21 cellular contexts compared by ENCODE assay signal in the genomic region with DNA sequence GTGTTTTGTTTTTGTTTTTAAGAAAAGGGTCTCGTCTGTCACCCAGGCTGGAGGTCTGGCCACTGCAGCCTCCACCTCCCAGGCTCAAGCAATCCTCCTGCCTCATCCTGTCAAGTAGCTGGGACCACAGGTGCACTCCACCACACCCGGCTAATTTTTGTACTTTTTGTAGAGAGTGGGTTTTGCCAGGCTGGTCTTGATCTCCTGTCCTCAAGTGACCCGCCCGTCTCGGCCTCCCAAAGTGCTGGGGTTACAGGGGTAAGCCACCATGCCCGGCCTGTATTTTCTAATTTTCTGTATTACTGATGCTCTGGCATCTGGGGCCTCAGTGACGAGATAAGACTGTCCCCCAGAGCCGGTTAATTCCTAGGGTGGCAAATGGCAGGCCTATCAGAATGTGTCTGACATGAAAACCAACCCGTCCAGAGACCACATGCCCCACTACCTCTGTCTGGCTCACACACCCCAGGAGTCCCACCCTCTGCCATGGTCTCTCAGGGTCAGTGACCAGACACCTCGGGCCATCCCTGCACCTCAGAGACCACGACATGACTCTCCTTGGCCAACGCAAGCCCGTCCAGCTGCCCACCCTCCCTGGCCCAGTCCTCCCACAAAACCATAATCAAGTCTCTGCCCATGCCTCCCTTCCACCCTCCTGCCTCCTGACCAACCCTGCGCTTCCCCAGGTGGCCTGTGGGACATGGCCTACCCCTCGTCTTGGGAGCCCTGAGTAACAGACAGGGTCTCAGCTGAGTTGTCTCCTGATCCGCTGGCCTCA. TPM values are rescaled to one million over a fixed set of nuclear protein-coding genes. Genes with fewer than 3 reads are reported as not detected.
DNase-seq lines count a peak whose midpoint lies in the region; ATAC-seq and TF ChIP-seq lines count a peak whose summit lies in the region.
"Had no signal": no experiment of that assay in that cellular context is flagged by ENCODE, and none has a peak within 500 bp of the region (broad histone marks: within the 10 kb centered on the region; RNA-seq: fewer than 3 reads in every experiment).

No MANE protein-coding gene starts in this region.

- H3K23ac ChIP-seq in mesenchymal stem cell (ENCODE audit: low read length in 2 of 2) = peak overlapping the region in 1 of 2 experiments; percentile 62

- no peak overlapping the region for H3K18ac ChIP-seq in mesenchymal stem cell (ENCODE audit: low read depth in 1 of 2, low read length in 2 of 2)

- H3K4me3 ChIP-seq in adipocyte (ENCODE audit: low read length) (no peak overlapping the region), mesenchymal stem cell (ENCODE audit: insufficient read depth in 1 of 2, low read depth in 1 of 2, low read length in 2 of 2) (no peak overlapping the region), gastrocnemius medialis (no peak overlapping the region), upper lobe of left lung (no peak overlapping the region)
- H3K4me3 ChIP-seq: esophagus muscularis mucosa, left lung, mucosa of descending colon had no signal

- peak; percentile 57 for DNase-seq in activated effector memory CD4-positive, alpha-beta T cell treated with anti-CD3 and anti-CD28 coated beads, Interleukin-2, amount 50 U/mL, for 16 hours
- no peak for DNase-seq in activated effector memory CD4-positive, alpha-beta T cell treated with Interleukin-2 at 50 U/mL for 16 hours
- DNase-seq in adipocyte (ENCODE audit: low read depth) (no peak), mesenchymal stem cell (no peak), NCI-H446 (lab: John Stamatoyannopoulos, UW) (no peak), gastrocnemius medialis (no peak), upper lobe of left lung (no peak)
- DNase-seq: activated naive CD4-positive, alpha-beta T cell; activated T-cell treated with anti-CD3 and anti-CD28 coated beads for 4 hours; Calu3; effector CD8-positive, alpha-beta T cell; HFFc6; mucosa of descending colon; NCI-H1417 treated with DMSO at 0.1 percent for 48 hours; SHP77; stimulated activated CD4-positive, alpha-beta T cell treated with anti-CD3 and anti-CD28 coated beads, Interleukin-4, amount 100 ng/mL, for 4 hours had no signal

- intact Hi-C loops in gastrocnemius medialis (cut with DNase I; ENCODE audit: low total_unique reads) = no loop called here

- no peak for ATAC-seq in gastrocnemius medialis
- no peak for ATAC-seq in upper lobe of left lung (ENCODE audit: low FRiP score in 2 of 2)
- ATAC-seq: HepG2 had no signal

- WGBS in mesenchymal stem cell = 93% methylated on average over 15 of the region's 16 CpGs
- 93 to 94% methylated on average over 16 of the region's 16 CpGs for WGBS in upper lobe of left lung, 2 donors

- H2BK120ac ChIP-seq in mesenchymal stem cell (ENCODE audit: low read depth, low read length) = no peak overlapping the region

- no peak for TF ChIP-seq POLR2A in gastrocnemius medialis (IDR thresholded peaks at IDR 0.05)
- no peak for TF ChIP-seq POLR2A in upper lobe of left lung (IDR thresholded peaks at IDR 0.05)

- H2BK12ac ChIP-seq in mesenchymal stem cell (ENCODE audit: low read length in 2 of 2) = peak overlapping the region in 1 of 2 experiments; percentile 6

- no peak overlapping the region for H3K4me2 ChIP-seq in mesenchymal stem cell (ENCODE audit: low read length, poor library complexity, severe bottlenecking)

- H3K36me3 ChIP-seq in adipocyte (ENCODE audit: control insufficient read depth, insufficient read depth, low read length, severe bottlenecking) (no peaks in the 10 kb centered on the region), mesenchymal stem cell (ENCODE audit: control insufficient read depth in 1 of 2, insufficient read depth in 2 of 2, low read depth in 1 of 2, low read length in 2 of 2) (peaks cover 19 to 21% of the 10 kb centered on the region in 2 experiments), gastrocnemius medialis (no peaks in the 10 kb centered on the region), upper lobe of left lung (peaks cover 0 to 32% (median 3%) of the 10 kb centered on the region in 4 donors)
- H3K36me3 ChIP-seq: BE2C had no signal

- H3K9me3 ChIP-seq in adipocyte (ENCODE audit: control insufficient read depth, low read length) (no peaks in the 10 kb centered on the region), mesenchymal stem cell (ENCODE audit: control insufficient read depth, low read length) (no peaks in the 10 kb centered on the region), gastrocnemius medialis (no peaks in the 10 kb centered on the region), upper lobe of left lung (no peaks in the 10 kb centered on the region)
- H3K9me3 ChIP-seq: BE2C, esophagus muscularis mucosa, left lung, mucosa of descending colon had no signal

- peaks cover 2% of the 10 kb centered on the region for H3K79me1 ChIP-seq in mesenchymal stem cell (replicated peaks; ENCODE audit: low read length, poor library complexity, severe bottlenecking)

- H4K91ac ChIP-seq in mesenchymal stem cell (ENCODE audit: low read length) = no peak overlapping the region

- H3K27ac ChIP-seq in mesenchymal stem cell (ENCODE audit: low read length, poor library complexity, severe bottlenecking) (no peak overlapping the region), temporal lobe (ENCODE audit: low read depth, low read length) (peak overlapping the region; percentile 49), gastrocnemius medialis (no peak overlapping the region), upper lobe of left lung (no peak overlapping the region)
- H3K27ac ChIP-seq: esophagus muscularis mucosa, left lung had no signal

- no peaks in the 10 kb centered on the region for H3K27me3 ChIP-seq in adipocyte (replicated peaks; ENCODE audit: control insufficient read depth, insufficient read depth, low read length)
- H3K27me3 ChIP-seq in mesenchymal stem cell (ENCODE audit: control insufficient read depth in 1 of 2, insufficient read depth in 1 of 2, low read length in 2 of 2) = no peaks in the 10 kb centered on the region
- no peaks in the 10 kb centered on the region for H3K27me3 ChIP-seq in gastrocnemius medialis
- no peaks in the 10 kb centered on the region for H3K27me3 ChIP-seq in upper lobe of left lung
- H3K27me3 ChIP-seq: BE2C, esophagus muscularis mucosa, left lung had no signal

- H2AK5ac ChIP-seq in mesenchymal stem cell (ENCODE audit: low read length, severe bottlenecking) = no peak overlapping the region

- TF ChIP-seq CTCF in gastrocnemius medialis (IDR thresholded peaks at IDR 0.05 in 4 of 5, conservative IDR thresholded peaks at IDR 0.05 in 1 of 5) = no peak
- no peak for TF ChIP-seq CTCF in upper lobe of left lung (IDR thresholded peaks at IDR 0.05)

- H3K4me1 ChIP-seq in adipocyte (ENCODE audit: control insufficient read depth, insufficient read depth, low read length) = peaks cover 20% of the 10 kb centered on the region
- peaks cover 10% of the 10 kb centered on the region for H3K4me1 ChIP-seq in mesenchymal stem cell (ENCODE audit: control insufficient read depth, insufficient read depth, low read depth, low read length)
- H3K4me1 ChIP-seq in gastrocnemius medialis = no peaks in the 10 kb centered on the region
- H3K4me1 ChIP-seq in upper lobe of left lung = peaks cover 0 to 9% (median 5%) of the 10 kb centered on the region in 4 donors

- H3K4ac ChIP-seq in mesenchymal stem cell (ENCODE audit: low read depth in 1 of 2, low read length in 2 of 2) = no peak overlapping the region

- H3K14ac ChIP-seq in mesenchymal stem cell (ENCODE audit: low read length in 2 of 2) = peak overlapping the region in 1 of 2 experiments; percentile 45

- in situ Hi-C loops in gastrocnemius medialis (cut with MboI; ENCODE audit: low sequenced_read_pairs in 4 of 4) = no loop called here

- H2BK15ac ChIP-seq in mesenchymal stem cell (ENCODE audit: low read depth, poor library complexity, severe bottlenecking) = no peak overlapping the region

- no peak overlapping the region for H2AFZ ChIP-seq in mesenchymal stem cell (ENCODE audit: low read depth, low read length)

- no peak overlapping the region for H2BK5ac ChIP-seq in mesenchymal stem cell (ENCODE audit: low read depth, low read length, poor library complexity, severe bottlenecking)

- H3K9ac ChIP-seq in adipocyte (ENCODE audit: low read length) (peak overlapping the region; percentile 54), mesenchymal stem cell (ENCODE audit: low read length) (peak overlapping the region; percentile 61)

- TF ChIP-seq EP300 in upper lobe of left lung (IDR thresholded peaks at IDR 0.05) = no peak

- H4K8ac ChIP-seq in mesenchymal stem cell (ENCODE audit: low read length) = peak overlapping the region; percentile 57

RNA-seq across cellular contexts. Expression of a gene that starts 12.5 kb away (rescaled TPM):
- 3.2 TPM for polyA plus RNA-seq in mesenchymal stem cell (2013, experiment 1 of 2)
- 3.2 TPM for polyA plus RNA-seq in mesenchymal stem cell (2013, experiment 2 of 2)
- total RNA-seq in temporal lobe (6.9 TPM), gastrocnemius medialis (10 to 100 TPM in 1 of 4 donors, 1 to 10 TPM in 3; 1.1 to 10.4 (median 1.8) TPM), upper lobe of left lung (10 to 100 TPM; 13.5 to 45.1 (median 19.9) TPM)
